In genomic region chr9:89427621-89428221, GRCh38 we compare ENCODE assay signal across 11 cellular contexts.
A peak's percentile ranks its signal among the peaks of the same experiment; 100 is the strongest.
DNase-seq lines count a peak whose midpoint lies in the region; ATAC-seq and TF ChIP-seq lines count a peak whose summit lies in the region.
"Had no signal": no experiment of that assay in that cellular context is flagged by ENCODE, and none has a peak within 500 bp of the region (broad histone marks: within the 10 kb centered on the region; RNA-seq: fewer than 3 reads in every experiment).

No MANE protein-coding gene starts in this region.

- DNase-seq in Daoy (ENCODE audit: low read depth) (peak; percentile 65), NCI-H1436 treated with DMSO at 0.1 percent for 48 hours (lab: John Stamatoyannopoulos, UW) (no peak), iPS-NIHi11 (ENCODE audit: low spot score) (no peak), ascending aorta (ENCODE audit: low spot score in 2 of 2) (no peak)
- DNase-seq in activated CD4-positive, CD25-positive, alpha-beta regulatory T cell treated with anti-CD3 and anti-CD28 coated beads, Interleukin-2, amount 50 U/mL, for 16 hours (ENCODE audit: low read depth, low spot score) = peak; percentile 57
- DNase-seq in stimulated activated CD4-positive, alpha-beta T cell treated with anti-CD3 and anti-CD28 coated beads, Interleukin-1b, Interleukin-23, amount 100 ng/mL, for 48 hours = peak; percentile 89
- DNase-seq: NCI-H1092 treated with DMSO at 0.1 percent for 48 hours had no signal

- peaks cover 17% of the 10 kb centered on the region for H3K36me3 Mint-ChIP-seq in activated naive CD8-positive, alpha-beta T cell

- peak overlapping the region; percentile 83 for H3K4me3 Mint-ChIP-seq in activated naive CD8-positive, alpha-beta T cell
- H3K4me3 Mint-ChIP-seq: CD14-positive monocyte had no signal

- no peak overlapping the region for H3K4me3 ChIP-seq in ascending aorta
- H3K4me3 ChIP-seq: heart left ventricle had no signal

- no peak overlapping the region for H3K27ac ChIP-seq in ascending aorta

- H3K36me3 ChIP-seq in ascending aorta = no peaks in the 10 kb centered on the region
- H3K36me3 ChIP-seq: heart left ventricle had no signal

- peak overlapping the region; percentile 95 for H3K27ac Mint-ChIP-seq in activated naive CD8-positive, alpha-beta T cell

- intact Hi-C loops in ascending aorta (cut with DNase I) = no loop called here

- H3K27me3 ChIP-seq in ascending aorta = no peaks in the 10 kb centered on the region
- H3K27me3 ChIP-seq: heart left ventricle had no signal

- H3K27me3 Mint-ChIP-seq in activated naive CD8-positive, alpha-beta T cell = no peaks in the 10 kb centered on the region

- no peaks in the 10 kb centered on the region for H3K4me1 ChIP-seq in ascending aorta

- no peak for ATAC-seq in GM18498 (IDR thresholded peaks at IDR 0.05; ENCODE audit: unreplicated experiment)
- ATAC-seq: heart left ventricle had no signal

- H3K9me3 Mint-ChIP-seq in activated naive CD8-positive, alpha-beta T cell (ENCODE audit: low read depth) = no peaks in the 10 kb centered on the region

- TF ChIP-seq CTCF in ascending aorta (IDR thresholded peaks at IDR 0.05) = no peak

- peaks cover 98% of the 10 kb centered on the region for H3K4me1 Mint-ChIP-seq in activated naive CD8-positive, alpha-beta T cell (ENCODE audit: low read depth)

- H3K9me3 ChIP-seq in ascending aorta = no peaks in the 10 kb centered on the region
- H3K9me3 ChIP-seq: heart left ventricle had no signal

Comparison
In these comparisons a context has a peak if more than half of its experiments do, and no peak if none do; other contexts are left out.
1. DNase-seq: peak in Daoy (single experiment), activated CD4-positive, CD25-positive, alpha-beta regulatory T cell treated with anti-CD3 and anti-CD28 coated beads, Interleukin-2, amount 50 U/mL, for 16 hours (single experiment) and stimulated activated CD4-positive, alpha-beta T cell treated with anti-CD3 and anti-CD28 coated beads, Interleukin-1b, Interleukin-23, amount 100 ng/mL, for 48 hours (single experiment); none in NCI-H1436 treated with DMSO at 0.1 percent for 48 hours (single experiment), iPS-NIHi11 (single experiment) and ascending aorta (0 of 2).